In the genomic region with DNA sequence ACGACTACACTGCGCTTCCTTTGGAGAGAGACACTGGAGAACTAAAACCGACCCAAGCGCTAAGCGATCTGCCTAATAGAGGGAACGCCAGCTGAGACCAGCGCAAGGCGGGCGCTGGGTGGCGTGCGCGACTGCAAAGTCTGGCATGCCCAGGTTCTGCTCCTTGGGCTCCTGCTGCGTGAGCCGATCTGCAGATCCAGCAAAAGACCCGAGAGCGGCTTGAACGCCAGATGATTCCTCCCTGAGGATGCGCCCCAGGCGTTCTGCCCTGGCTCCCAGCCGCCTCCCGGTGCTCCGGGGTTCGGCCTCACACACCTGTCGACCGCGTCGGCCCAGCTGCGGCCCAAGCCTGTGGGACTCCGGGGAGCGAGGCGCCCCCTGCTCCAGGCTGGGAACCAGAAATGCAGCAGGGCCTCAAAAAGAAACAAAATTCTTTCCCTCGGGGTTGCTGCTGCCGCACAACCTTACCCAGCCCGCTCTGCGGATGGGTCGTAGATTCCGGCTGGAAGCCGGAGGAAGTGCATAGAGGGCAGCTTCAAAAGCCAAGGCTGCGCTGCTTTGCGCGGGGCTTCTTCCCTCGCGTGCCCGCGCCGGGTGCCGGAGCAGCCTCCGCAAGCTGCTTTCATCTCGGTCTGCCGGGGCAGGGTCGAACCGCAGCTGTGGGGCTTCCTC, we compare ENCODE assay signal across 8 cellular contexts. TPM values are rescaled to one million over a fixed set of nuclear protein-coding genes. Genes with fewer than 3 reads are reported as not detected.
DNase-seq lines count a peak whose midpoint lies in the region; ATAC-seq and TF ChIP-seq lines count a peak whose summit lies in the region.

No MANE protein-coding gene starts in this region.

- no peak overlapping the region for H2BK120ac ChIP-seq in neuronal stem cell (ENCODE audit: low read depth, low read length)

- peak overlapping the region; percentile 54 for H2BK15ac ChIP-seq in neuronal stem cell (ENCODE audit: low read length)

- no peaks in the 10 kb centered on the region for H3K4me1 ChIP-seq in OCI-LY1 (ENCODE audit: insufficient read depth, low read length, severe bottlenecking)
- H3K4me1 ChIP-seq in neuronal stem cell (ENCODE audit: control insufficient read depth in 2 of 2, insufficient read depth in 1 of 2, low read depth in 1 of 2, low read length in 2 of 2): peaks cover 5 to 6% of the 10 kb centered on the region in 2 donors
- H3K4me1 ChIP-seq in transverse colon: peaks cover 14 to 25% (median 23%) of the 10 kb centered on the region in 4 donors

- no peaks in the 10 kb centered on the region for H3K79me1 ChIP-seq in neuronal stem cell (ENCODE audit: low read depth, low read length)

- H3K27ac ChIP-seq in OCI-LY1 (ENCODE audit: low read depth, low read length, poor library complexity, severe bottlenecking): no peak overlapping the region
- no peak overlapping the region for H3K27ac ChIP-seq in neuronal stem cell (replicated peaks; ENCODE audit: low read length)
- no peak overlapping the region for H3K27ac ChIP-seq in transverse colon

- WGBS in neuronal stem cell (ENCODE audit: extremely low coverage in 2 of 2, insufficient read length in 2 of 2, insufficient replicate concordance in 1 of 2), 2 donors: no CpG with 5 or more reads among the region's 52 CpGs
- 0 to 5% methylated on average over 1 to 40 of the region's 52 CpGs for WGBS in transverse colon (ENCODE audit: low coverage in 1 of 2), 2 donors

- no peak overlapping the region for H2BK5ac ChIP-seq in neuronal stem cell (ENCODE audit: low read length)

- peak; percentile 69 for DNase-seq in DMS153 (lab: John Stamatoyannopoulos, UW)
- DNase-seq in HT-29 (ENCODE audit: low spot score): peak; percentile 56
- peak; percentile 20 for DNase-seq in fibroblast of the conjunctiva (ENCODE audit: low read depth)
- peak; percentile 65 for DNase-seq in neuronal stem cell (ENCODE audit: low spot score)
- DNase-seq in transverse colon: peak; percentile 78

- H3K36me3 ChIP-seq in OCI-LY1 (ENCODE audit: insufficient read depth, low read length) (no peaks in the 10 kb centered on the region), neuronal stem cell (replicated peaks in 1 of 2; ENCODE audit: control insufficient read depth in 2 of 2, insufficient read depth in 2 of 2, low read length in 2 of 2) (no peaks in the 10 kb centered on the region), transverse colon (no peaks in the 10 kb centered on the region)

- no peaks in the 10 kb centered on the region for H4K20me1 ChIP-seq in OCI-LY1 (ENCODE audit: insufficient read depth, low read length)

- peak overlapping the region; percentile 80 for H3K18ac ChIP-seq in neuronal stem cell (ENCODE audit: low read length)

- no peak overlapping the region for H4K91ac ChIP-seq in neuronal stem cell (ENCODE audit: low read depth, low read length, poor library complexity)

- no peak for TF ChIP-seq POLR2A in transverse colon (IDR thresholded peaks at IDR 0.05)

- H2AK5ac ChIP-seq in neuronal stem cell (ENCODE audit: low read depth, low read length): no peak overlapping the region

- H3K27me3 Mint-ChIP-seq in activated T-helper 17 cell treated with anti-CD3 and anti-CD28 coated beads, Interleukin-2, amount 50 U/mL, for 72 hours: peaks cover 40% of the 10 kb centered on the region

- H3K4me2 ChIP-seq in OCI-LY1 (ENCODE audit: low read length) (peak overlapping the region; percentile 76), neuronal stem cell (ENCODE audit: insufficient read depth, low read length, poor library complexity, severe bottlenecking) (peak overlapping the region; percentile 87)

- no peaks in the 10 kb centered on the region for H3K9me2 ChIP-seq in OCI-LY1 (ENCODE audit: low read depth, low read length)

- peak overlapping the region; percentile 22; the same call in 1 of the 2 replicates for H3K9ac ChIP-seq in OCI-LY1 (ENCODE audit: low read length)
- peak overlapping the region; percentile 80 for H3K9ac ChIP-seq in neuronal stem cell (ENCODE audit: low read depth, low read length, poor library complexity)

- no peaks in the 10 kb centered on the region for H3K36me3 Mint-ChIP-seq in activated T-helper 17 cell treated with anti-CD3 and anti-CD28 coated beads, Interleukin-2, amount 50 U/mL, for 72 hours (ENCODE audit: low read depth)

- no peak overlapping the region for H2AFZ ChIP-seq in OCI-LY1 (ENCODE audit: low read length)
- H2AFZ ChIP-seq in neuronal stem cell (ENCODE audit: low read length): peak overlapping the region; percentile 99

- in situ Hi-C loops in transverse colon (cut with MboI; ENCODE audit: low pct_ligation_motif_present in 1 of 4, low pct_unique_long_range_greater_than_20kb in 1 of 4, low sequenced_read_pairs in 3 of 4): no loop called here

- peak; percentile 64; the same call in 1 of the 2 replicates for TF ChIP-seq CTCF in OCI-LY1 (IDR thresholded peaks at IDR 0.05; ENCODE audit: low read length)
- TF ChIP-seq CTCF in transverse colon (IDR thresholded peaks at IDR 0.05): peak; percentile 34 to 51 (median 37)

- H3K9me3 ChIP-seq in OCI-LY1 (ENCODE audit: low read length) (no peaks in the 10 kb centered on the region), neuronal stem cell (replicated peaks in 1 of 2; ENCODE audit: control insufficient read depth in 2 of 2, insufficient read depth in 1 of 2, low read depth in 1 of 2, low read length in 2 of 2) (no peaks in the 10 kb centered on the region), transverse colon (no peaks in the 10 kb centered on the region)

- H4K8ac ChIP-seq in neuronal stem cell (ENCODE audit: low read depth, low read length): no peak overlapping the region

- no peaks in the 10 kb centered on the region for H3K9me3 Mint-ChIP-seq in activated T-helper 17 cell treated with anti-CD3 and anti-CD28 coated beads, Interleukin-2, amount 50 U/mL, for 72 hours

- H3K27ac Mint-ChIP-seq in activated T-helper 17 cell treated with anti-CD3 and anti-CD28 coated beads, Interleukin-2, amount 50 U/mL, for 72 hours: no peak overlapping the region

- H3F3A ChIP-seq in OCI-LY1 (ENCODE audit: insufficient read depth, low read length): no peaks in the 10 kb centered on the region

- peak overlapping the region; percentile 27 for H3K23ac ChIP-seq in neuronal stem cell (ENCODE audit: low read depth, low read length, poor library complexity)

- no peak overlapping the region for H2BK12ac ChIP-seq in neuronal stem cell (ENCODE audit: low read length)

- peak overlapping the region; percentile 82 for H3K4me3 Mint-ChIP-seq in activated T-helper 17 cell treated with anti-CD3 and anti-CD28 coated beads, Interleukin-2, amount 50 U/mL, for 72 hours

- H3K4ac ChIP-seq in neuronal stem cell (ENCODE audit: low read length): no peak overlapping the region

- no peak overlapping the region for H3K14ac ChIP-seq in neuronal stem cell (ENCODE audit: low read length)

- no peaks in the 10 kb centered on the region for H3K79me2 ChIP-seq in OCI-LY1 (ENCODE audit: insufficient read depth, low read length)

- intact Hi-C loops in transverse colon (cut with DNase I; ENCODE audit: low total_unique reads): no loop called here

- TF ChIP-seq EP300 in transverse colon (IDR thresholded peaks at IDR 0.05; ENCODE audit: low read depth): no peak

- H3K27me3 ChIP-seq in OCI-LY1 (ENCODE audit: insufficient read depth, low read length) (peaks cover 5% of the 10 kb centered on the region; the same call in 1 of the 2 replicates), neuronal stem cell (ENCODE audit: control insufficient read depth in 3 of 3, insufficient read depth in 3 of 3, low read depth in 1 of 3, low read length in 3 of 3) (peaks cover 27 to 89% (median 66%) of the 10 kb centered on the region in 3 experiments), transverse colon (peaks cover 79% of the 10 kb centered on the region)

- ATAC-seq in GM21390 (IDR thresholded peaks at IDR 0.05; ENCODE audit: unreplicated experiment): peak; percentile 94
- peak; percentile 94 for ATAC-seq in activated T-helper 17 cell treated with anti-CD3 and anti-CD28 coated beads, Interleukin-2, amount 50 U/mL, for 72 hours (replicated peaks)

- H3K4me3 ChIP-seq in OCI-LY1 (ENCODE audit: low read depth, low read length, poor library complexity, severe bottlenecking) (peak overlapping the region; percentile 57), neuronal stem cell (ENCODE audit: low read length in 2 of 2) (peak overlapping the region; percentile 44 to 71), transverse colon (peak overlapping the region; percentile 27 to 65 (median 37))

- peaks cover 12% of the 10 kb centered on the region for H3K4me1 Mint-ChIP-seq in activated T-helper 17 cell treated with anti-CD3 and anti-CD28 coated beads, Interleukin-2, amount 50 U/mL, for 72 hours

RNA-seq across cellular contexts. Expression of a gene that starts 17.9 kb away (rescaled TPM):
- not detected in 2 replicates for total RNA-seq in HT-29 (2014; rRNA removed; shearing (Covaris generic))
- not detected for total RNA-seq in activated T-helper 17 cell treated with anti-CD3 and anti-CD28 coated beads, Interleukin-2, amount 50 U/mL, for 72 hours
- polyA plus RNA-seq in neuronal stem cell (2013, experiment 1 of 2): not detected
- polyA plus RNA-seq in neuronal stem cell (2013, experiment 2 of 2): 0.03 TPM
- total RNA-seq in transverse colon: not detected

RNA-seq across cellular contexts. Expression of a gene that starts 20.3 kb away (rescaled TPM):
- 46.8 and 49.4 TPM in 2 replicates for total RNA-seq in HT-29 (2014; rRNA removed; shearing (Covaris generic))
- total RNA-seq in activated T-helper 17 cell treated with anti-CD3 and anti-CD28 coated beads, Interleukin-2, amount 50 U/mL, for 72 hours: 10 to 100 TPM; 33.2 to 51.1 TPM
- 49.0 TPM for polyA plus RNA-seq in neuronal stem cell (2013, experiment 1 of 2)
- polyA plus RNA-seq in neuronal stem cell (2013, experiment 2 of 2): 51.0 TPM
- total RNA-seq in transverse colon: 100 to 1,000 TPM in 1 of 4 donors, 10 to 100 TPM in 3; 47.0 to 104 (median 63.6) TPM

Comparison
In these comparisons a context has a peak if more than half of its experiments do, and no peak if none do; other contexts are left out.
1. DNase-seq: peak in every context shown above with its lines; median percentile 78 in transverse colon; 69 in DMS153; 65 in neuronal stem cell; 56 in HT-29; 20 in fibroblast of the conjunctiva.